ENCODE assay signal across 8 cellular contexts in the genomic region with DNA sequence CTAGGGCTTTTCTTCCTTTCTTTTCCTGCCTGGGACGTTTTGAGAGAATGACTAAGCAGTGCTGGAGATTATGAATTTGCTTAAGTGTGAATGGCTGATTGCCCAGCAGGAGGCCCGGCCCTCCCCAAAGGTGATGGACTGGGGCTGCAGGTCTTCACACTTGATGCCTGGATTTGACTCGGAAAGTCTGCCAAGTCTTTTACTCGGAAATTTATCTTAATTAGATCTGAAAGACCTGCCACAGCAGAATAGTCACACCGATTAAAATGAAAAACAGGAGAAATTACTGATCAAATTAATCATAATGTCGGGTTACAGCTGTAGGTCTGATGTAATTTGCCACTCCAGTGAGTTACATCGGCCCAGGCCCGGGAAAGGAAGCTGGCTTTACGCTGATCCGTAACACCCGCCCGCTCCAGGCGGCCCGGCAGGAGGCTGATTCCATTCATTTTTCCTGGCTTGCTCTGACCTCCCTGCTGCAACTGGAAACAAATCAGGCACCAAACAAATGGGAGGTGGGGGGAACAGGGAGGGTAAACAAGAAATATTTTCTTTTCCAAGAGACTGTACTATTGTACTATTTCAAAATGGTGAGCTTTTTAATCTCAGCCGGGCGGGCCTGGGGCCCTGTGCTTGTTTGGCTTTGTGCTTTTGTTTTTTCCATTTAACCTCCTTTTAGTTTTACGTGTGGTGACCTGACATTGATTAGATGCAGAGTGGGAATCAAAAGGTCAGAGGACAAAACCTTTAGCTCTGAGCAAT.
DNase-seq lines count a peak whose midpoint lies in the region; TF ChIP-seq lines count a peak whose summit lies in the region.
"Had no signal": no experiment of that assay in that cellular context is flagged by ENCODE, and none has a peak within 500 bp of the region (broad histone marks: within the 10 kb centered on the region; RNA-seq: fewer than 3 reads in every experiment).

No MANE protein-coding gene starts in this region.

- no peak overlapping the region for H3K4me3 Mint-ChIP-seq in activated CD4-positive, alpha-beta memory T cell treated with anti-CD3 and anti-CD28 coated beads for 36 hours

- H3K27me3 ChIP-seq in MG63 (no peaks in the 10 kb centered on the region), adrenal gland (no peaks in the 10 kb centered on the region), stomach smooth muscle (ENCODE audit: control insufficient read depth in 1 of 2, insufficient read depth in 2 of 2, low read length in 2 of 2) (no peaks in the 10 kb centered on the region)

- intact Hi-C loops in adrenal gland (cut with DNase I) = no loop called here
- intact Hi-C loops in activated CD4-positive, alpha-beta memory T cell treated with anti-CD3 and anti-CD28 coated beads for 36 hours (cut with micrococcal nuclease) = no loop called here

- peaks cover 3% of the 10 kb centered on the region for H3K27me3 Mint-ChIP-seq in activated CD4-positive, alpha-beta memory T cell treated with anti-CD3 and anti-CD28 coated beads for 36 hours

- peak overlapping the region in 1 of 2 donors; percentile 13 for H3K9ac ChIP-seq in stomach smooth muscle (ENCODE audit: low read length in 2 of 2)

- POLR2A ChIA-PET in activated CD4-positive, alpha-beta memory T cell treated with anti-CD3 and anti-CD28 coated beads for 36 hours (lab: Charles Lee) = no interaction called here

- CTCF ChIA-PET in activated CD4-positive, alpha-beta memory T cell treated with anti-CD3 and anti-CD28 coated beads for 36 hours (lab: Charles Lee) = no interaction called here

- no peak overlapping the region for H3K27ac Mint-ChIP-seq in activated CD4-positive, alpha-beta memory T cell treated with anti-CD3 and anti-CD28 coated beads for 36 hours

- TF ChIP-seq CTCF in adrenal gland (IDR thresholded peaks at IDR 0.05) = no peak
- TF ChIP-seq CTCF in coronary artery (IDR thresholded peaks at IDR 0.05) = no peak

- no peaks in the 10 kb centered on the region for H3K9me3 Mint-ChIP-seq in activated CD4-positive, alpha-beta memory T cell treated with anti-CD3 and anti-CD28 coated beads for 36 hours

- DNase-seq in MG63 (peak; percentile 15), adrenal gland (peak in 6 of 7 donors; percentile 4 to 57 (median 24)), iris pigment epithelial cell (ENCODE audit: low read depth) (peak; percentile 53), HUDEP-2 (lab: John Stamatoyannopoulos, UW; ENCODE audit: unreplicated experiment in 76 of 76) (no peak), coronary artery (ENCODE audit: low spot score) (no peak)
- DNase-seq in activated CD4-positive, alpha-beta memory T cell treated with anti-CD3 and anti-CD28 coated beads for 36 hours = no peak
- DNase-seq: stimulated activated CD4-positive, alpha-beta T cell treated with anti-CD3 and anti-CD28 coated beads, Interleukin-4, amount 100 ng/mL, for 24 hours had no signal

- no peak for TF ChIP-seq POLR2A in adrenal gland (IDR thresholded peaks at IDR 0.05)

- H3K36me3 ChIP-seq in MG63 = no peaks in the 10 kb centered on the region
- H3K36me3 ChIP-seq in adrenal gland (replicated peaks in 1 of 2) = no peaks in the 10 kb centered on the region
- H3K36me3 ChIP-seq in stomach smooth muscle (ENCODE audit: control insufficient read depth in 2 of 2, insufficient read depth in 2 of 2, low read length in 2 of 2) = no peaks in the 10 kb centered on the region

- H3K4me1 ChIP-seq in adrenal gland (replicated peaks in 1 of 2) (no peaks in the 10 kb centered on the region), stomach smooth muscle (ENCODE audit: control insufficient read depth, insufficient read depth, low read length) (peaks cover 11% of the 10 kb centered on the region)

- peaks cover 9% of the 10 kb centered on the region for H3K4me1 Mint-ChIP-seq in activated CD4-positive, alpha-beta memory T cell treated with anti-CD3 and anti-CD28 coated beads for 36 hours (ENCODE audit: low read depth)

- H3K36me3 Mint-ChIP-seq in activated CD4-positive, alpha-beta memory T cell treated with anti-CD3 and anti-CD28 coated beads for 36 hours = no peaks in the 10 kb centered on the region

- H3K4me3 ChIP-seq in MG63 (no peak overlapping the region), adrenal gland (no peak overlapping the region), stomach smooth muscle (ENCODE audit: low read length in 2 of 2) (peak overlapping the region in 1 of 2 donors; percentile 29), coronary artery (no peak overlapping the region)

- WGBS in adrenal gland, 4 donors = 46 to 55% (median 54%) methylated on average over 17 of the region's 17 CpGs

- H3K27ac ChIP-seq in adrenal gland (peak overlapping the region in 1 of 5 donors; percentile 22), stomach smooth muscle (ENCODE audit: low read length) (peak overlapping the region; percentile 31), coronary artery (no peak overlapping the region)

- H3K9me3 ChIP-seq in MG63 (no peaks in the 10 kb centered on the region; the same call in 1 of the 2 replicates), adrenal gland (replicated peaks in 1 of 3) (no peaks in the 10 kb centered on the region), stomach smooth muscle (ENCODE audit: control insufficient read depth in 2 of 2, low read length in 2 of 2) (no peaks in the 10 kb centered on the region)

Comparison
In these comparisons a context has a peak if more than half of its experiments do, and no peak if none do; other contexts are left out.
1. DNase-seq: peak in MG63 (single experiment), adrenal gland (6 of 7) and iris pigment epithelial cell (single experiment); none in HUDEP-2 (0 of 76), activated CD4-positive, alpha-beta memory T cell treated with anti-CD3 and anti-CD28 coated beads for 36 hours (single experiment) and coronary artery (single experiment).